Comparison of ENCODE assay signal across 9 cellular contexts in genomic region chr13:32164622-32165268, GRCh38.
DNase-seq lines count a peak whose midpoint lies in the region; ATAC-seq and TF ChIP-seq lines count a peak whose summit lies in the region.
"Had no signal": no experiment of that assay in that cellular context is flagged by ENCODE, and none has a peak within 500 bp of the region (broad histone marks: within the 10 kb centered on the region; RNA-seq: fewer than 3 reads in every experiment).

No MANE protein-coding gene starts in this region.

- H2AFZ ChIP-seq in MM.1S (ENCODE audit: low read length): peak overlapping the region; percentile 55

- DNase-seq in BJ (ENCODE audit: low read depth) (no peak), MM.1S (peak; percentile 63), RPMI8226 (peak; percentile 67), dermis blood vessel endothelial cell (peak; percentile 68), lower lobe of right lung (no peak)
- no peak for DNase-seq in activated CD8-positive, alpha-beta memory T cell treated with anti-CD3 and anti-CD28 coated beads, Interleukin-2, amount 10 ng/mL, durations not matched to agents 7 days and 5 days

- H3K4me1 Mint-ChIP-seq in activated CD8-positive, alpha-beta memory T cell treated with anti-CD3 and anti-CD28 coated beads, Interleukin-2, amount 10 ng/mL, durations not matched to agents 7 days and 5 days: no peaks in the 10 kb centered on the region

- H3K9me3 Mint-ChIP-seq in activated CD8-positive, alpha-beta memory T cell treated with anti-CD3 and anti-CD28 coated beads, Interleukin-2, amount 10 ng/mL, durations not matched to agents 7 days and 5 days (ENCODE audit: low read depth): no peaks in the 10 kb centered on the region
- H3K9me3 Mint-ChIP-seq: IgD-negative memory B cell had no signal

- CTCF ChIA-PET in BJ (lab: Yijun Ruan, JAX): interaction anchor here (0.8 to 2.3 kb wide), 8 partner anchors 17 to 218 kb away, joined by 3 to 5 read pairs (median 4); partner anchors contain the start of genes BRCA2 and ZAR1L
- CTCF ChIA-PET in activated CD8-positive, alpha-beta memory T cell treated with anti-CD3 and anti-CD28 coated beads, Interleukin-2, amount 10 ng/mL, durations not matched to agents 7 days and 5 days (lab: Charles Lee): interaction anchor here (0.5 to 1.1 kb wide), 3 partner anchors 77 to 211 kb away, joined by 3 read pairs; no protein-coding TSS in a partner anchor

- H3K27me3 Mint-ChIP-seq in activated CD8-positive, alpha-beta memory T cell treated with anti-CD3 and anti-CD28 coated beads, Interleukin-2, amount 10 ng/mL, durations not matched to agents 7 days and 5 days: no peaks in the 10 kb centered on the region
- H3K27me3 Mint-ChIP-seq: IgD-negative memory B cell had no signal

- H3K36me3 Mint-ChIP-seq in activated CD8-positive, alpha-beta memory T cell treated with anti-CD3 and anti-CD28 coated beads, Interleukin-2, amount 10 ng/mL, durations not matched to agents 7 days and 5 days: no peaks in the 10 kb centered on the region

- H3K9ac ChIP-seq in MM.1S (ENCODE audit: low read length): no peak overlapping the region

- H3K79me2 ChIP-seq in MM.1S (ENCODE audit: low read length): no peaks in the 10 kb centered on the region

- H3K27me3 ChIP-seq in BJ (ENCODE audit: control insufficient read depth, insufficient read depth, low read length) (no peaks in the 10 kb centered on the region), MM.1S (replicated peaks; ENCODE audit: insufficient read depth, low read length) (no peaks in the 10 kb centered on the region), lower lobe of right lung (ENCODE audit: low read depth) (no peaks in the 10 kb centered on the region)

- no peaks in the 10 kb centered on the region for H4K20me1 ChIP-seq in MM.1S (ENCODE audit: insufficient read depth, low read length)

- no peaks in the 10 kb centered on the region for H3F3A ChIP-seq in MM.1S (ENCODE audit: insufficient read depth, low read length)

- intact Hi-C loops in lower lobe of right lung (cut with DNase I): no loop called here

- H3K9me2 ChIP-seq in MM.1S (replicated peaks; ENCODE audit: insufficient read depth, low read length): no peaks in the 10 kb centered on the region

- H3K36me3 ChIP-seq in BJ (ENCODE audit: control insufficient read depth, insufficient read depth, low read length) (peaks cover 9% of the 10 kb centered on the region), MM.1S (replicated peaks; ENCODE audit: insufficient read depth, low read length) (no peaks in the 10 kb centered on the region), lower lobe of right lung (no peaks in the 10 kb centered on the region)

- H3K9me3 ChIP-seq in MM.1S (replicated peaks; ENCODE audit: insufficient read depth, low read length) (no peaks in the 10 kb centered on the region), lower lobe of right lung (no peaks in the 10 kb centered on the region)

- H3K4me3 ChIP-seq in BJ (ENCODE audit: low read depth, low read length) (no peak overlapping the region), MM.1S (ENCODE audit: low read length) (no peak overlapping the region), lower lobe of right lung (no peak overlapping the region)

- H3K27ac ChIP-seq in MM.1S (ENCODE audit: low read length) (no peak overlapping the region), lower lobe of right lung (no peak overlapping the region)

- POLR2A ChIA-PET in BJ (lab: Charles Lee): interaction anchor here (1.1 kb wide), 1 partner anchor 39 kb away, joined by 4 read pairs; no protein-coding TSS in a partner anchor

- H3K4me2 ChIP-seq in MM.1S (ENCODE audit: low read depth, low read length): no peak overlapping the region

- H3K4me1 ChIP-seq in MM.1S (ENCODE audit: low read length) (no peaks in the 10 kb centered on the region), lower lobe of right lung (peaks cover 16% of the 10 kb centered on the region)

- no peak overlapping the region for H3K4me3 Mint-ChIP-seq in activated CD8-positive, alpha-beta memory T cell treated with anti-CD3 and anti-CD28 coated beads, Interleukin-2, amount 10 ng/mL, durations not matched to agents 7 days and 5 days

- no peak overlapping the region for H3K27ac Mint-ChIP-seq in activated CD8-positive, alpha-beta memory T cell treated with anti-CD3 and anti-CD28 coated beads, Interleukin-2, amount 10 ng/mL, durations not matched to agents 7 days and 5 days

- ATAC-seq in GM18868 (IDR thresholded peaks at IDR 0.05; ENCODE audit: unreplicated experiment) (peak; percentile 52), lower lobe of right lung (peak; percentile 79 to 84), GM21528 (IDR thresholded peaks at IDR 0.05; ENCODE audit: low FRiP score, unreplicated experiment) (no peak)
- no peak for ATAC-seq in activated CD8-positive, alpha-beta memory T cell treated with anti-CD3 and anti-CD28 coated beads, Interleukin-2, amount 10 ng/mL, durations not matched to agents 7 days and 5 days

- TF ChIP-seq CTCF in BJ (IDR thresholded peaks at IDR 0.05; ENCODE audit: insufficient read depth, low read depth, low read length): peak; percentile 38
- peak; percentile 58 for TF ChIP-seq CTCF in MM.1S (IDR thresholded peaks at IDR 0.05; ENCODE audit: low read length)
- peak; percentile 63 for TF ChIP-seq CTCF in lower lobe of right lung (IDR thresholded peaks at IDR 0.05)

Comparison
In these comparisons a context has a peak if more than half of its experiments do, and no peak if none do; other contexts are left out.
1. DNase-seq: peak in MM.1S (single experiment), RPMI8226 (single experiment) and dermis blood vessel endothelial cell (single experiment); none in BJ (single experiment), lower lobe of right lung (single experiment) and activated CD8-positive, alpha-beta memory T cell treated with anti-CD3 and anti-CD28 coated beads, Interleukin-2, amount 10 ng/mL, durations not matched to agents 7 days and 5 days (single experiment).
2. ATAC-seq: peak in GM18868 (single experiment) and lower lobe of right lung (2 of 2); none in activated CD8-positive, alpha-beta memory T cell treated with anti-CD3 and anti-CD28 coated beads, Interleukin-2, amount 10 ng/mL, durations not matched to agents 7 days and 5 days (single experiment) and GM21528 (single experiment).
3. Peak in every context shown above with its lines, with median percentiles within 50 percentile points of each other: CTCF ChIP-seq.